In genomic region chr22:25203082-25203481, GRCh38 we compare ENCODE assay signal across 25 cellular contexts. TPM values are rescaled to one million over a fixed set of nuclear protein-coding genes. Genes with fewer than 3 reads are reported as not detected.
"Had no signal": no experiment of that assay in that cellular context is flagged by ENCODE, and none has a peak within 500 bp of the region (broad histone marks: within the 10 kb centered on the region; RNA-seq: fewer than 3 reads in every experiment).

No MANE protein-coding gene starts in this region.

- H3K36me3 ChIP-seq: neural progenitor cell, prostate gland, spleen, suprapubic skin, transverse colon, upper lobe of right lung, vagina had no signal

- FAIRE-seq: pancreas had no signal

- DNase-seq: spleen had no signal

- H3K4me1 ChIP-seq: pancreas, prostate gland, spleen, suprapubic skin, testis, tibial artery, transverse colon, upper lobe of right lung, vagina had no signal

- H3K4me2 ChIP-seq: neural progenitor cell, smooth muscle cell had no signal

- H3K4me3 ChIP-seq: neural progenitor cell, pancreas, prostate gland, skin epidermis, smooth muscle cell, spleen, suprapubic skin, testis, tibial artery, transverse colon, upper lobe of right lung, vagina had no signal

- H3K27ac ChIP-seq: neural progenitor cell, pancreas, prostate gland, skin epidermis, spleen, suprapubic skin, testis, tibial artery, transverse colon, upper lobe of right lung, vagina had no signal

- H3K27me3 ChIP-seq: neural progenitor cell, pancreas, suprapubic skin, testis, tibial artery, transverse colon, upper lobe of right lung, vagina had no signal

- ATAC-seq: stimulated activated memory B cell treated with anti-CD40 and anti-IgM and Interleukin-4, amounts not matched to agents 10 μg/mL and 1 μg/mL and 100 μg/mL, for 72 hours; stimulated activated naive CD8-positive, alpha-beta T cell treated with anti-CD3 and anti-CD28 coated beads, Interleukin-15, Interleukin-2, amounts not matched to agents 100 U/mL and 50 U/mL, for 24 hours had no signal

- H2AFZ ChIP-seq: neural progenitor cell had no signal

- H3K9ac ChIP-seq: neural progenitor cell had no signal

- H3K9me3 ChIP-seq: pancreas, prostate gland, spleen, suprapubic skin, testis, tibial artery, transverse colon, upper lobe of right lung, vagina had no signal

RNA-seq across cellular contexts. Expression of gene CRYBB3, which starts 3.4 kb away (rescaled TPM):
- total RNA-seq: naive thymus-derived CD4-positive, alpha-beta T cell; occipital lobe; osteocyte; posterior vena cava; pulmonary artery endothelial cell; renal cortical epithelial cell; right cardiac atrium; sciatic nerve; smooth muscle cell; spleen; suprapubic skin; urinary bladder; vagina had no signal
- polyA plus RNA-seq: naive thymus-derived CD4-positive, alpha-beta T cell; neural cell; smooth muscle cell; urinary bladder had no signal

RNA-seq across cellular contexts. Expression of gene CRYBB2, which starts 16.4 kb away (rescaled TPM):
- total RNA-seq: naive thymus-derived CD4-positive, alpha-beta T cell; natural killer cell; occipital lobe; osteocyte; posterior vena cava; pulmonary artery endothelial cell; right cardiac atrium; sciatic nerve; smooth muscle cell; upper lobe of right lung; urinary bladder; vagina had no signal
- polyA plus RNA-seq: naive thymus-derived CD4-positive, alpha-beta T cell; neural cell; right cardiac atrium; smooth muscle cell had no signal
